ENCODE assay signal across 9 cellular contexts in the genomic region with DNA sequence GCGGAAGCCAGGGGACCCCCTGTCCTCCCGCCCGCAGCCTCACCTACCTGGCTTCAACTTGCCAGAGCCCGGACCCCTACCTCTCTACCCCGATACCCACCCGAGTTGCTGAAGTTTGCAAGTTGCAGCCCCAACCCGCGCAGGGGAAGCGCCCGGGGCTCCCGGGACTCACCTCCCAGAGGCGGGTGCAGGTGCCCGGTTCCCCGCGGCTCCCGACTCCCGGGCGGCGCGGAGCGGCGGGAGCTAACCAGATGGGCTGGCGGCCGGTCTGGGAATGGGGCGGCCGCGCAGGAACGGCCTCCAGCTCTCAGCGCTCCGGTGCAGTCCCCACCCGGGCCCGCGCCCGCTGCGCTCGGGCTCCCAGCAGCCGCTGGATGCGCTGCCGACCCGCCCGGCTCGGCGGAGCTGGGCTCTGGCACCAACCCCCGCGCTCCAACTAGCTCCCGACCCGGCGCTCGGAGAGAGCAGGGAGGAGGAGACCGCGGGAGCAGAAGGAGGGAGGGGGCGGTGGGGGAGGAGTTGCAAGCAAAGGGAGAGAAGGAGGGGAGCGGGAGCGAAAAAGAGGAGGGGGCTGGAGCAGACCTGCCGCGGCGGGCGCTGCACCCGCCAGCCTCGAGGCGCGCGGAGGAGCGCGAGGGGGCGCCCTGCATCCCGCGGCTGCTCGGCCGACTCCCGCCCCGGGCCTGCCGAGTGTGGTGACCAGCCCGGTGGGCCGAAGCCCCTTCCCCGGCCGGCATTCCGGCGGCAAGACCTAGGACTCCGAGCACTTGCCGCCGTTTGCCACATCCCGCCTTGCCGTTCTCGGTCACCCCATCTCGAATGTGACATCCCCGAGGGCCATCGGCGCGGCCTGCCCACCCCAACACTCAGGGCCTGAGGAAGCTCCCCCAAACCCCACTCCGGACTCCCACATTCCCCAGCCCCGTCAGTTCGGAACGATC. TPM values are rescaled to one million over a fixed set of nuclear protein-coding genes. Genes with fewer than 3 reads are reported as not detected.
A peak's percentile ranks its signal among the peaks of the same experiment; 100 is the strongest.
DNase-seq lines count a peak whose midpoint lies in the region; ATAC-seq lines count a peak whose summit lies in the region.
"Had no signal": no experiment of that assay in that cellular context is flagged by ENCODE, and none has a peak within 500 bp of the region (broad histone marks: within the 10 kb centered on the region; RNA-seq: fewer than 3 reads in every experiment).

A gene with protein sequence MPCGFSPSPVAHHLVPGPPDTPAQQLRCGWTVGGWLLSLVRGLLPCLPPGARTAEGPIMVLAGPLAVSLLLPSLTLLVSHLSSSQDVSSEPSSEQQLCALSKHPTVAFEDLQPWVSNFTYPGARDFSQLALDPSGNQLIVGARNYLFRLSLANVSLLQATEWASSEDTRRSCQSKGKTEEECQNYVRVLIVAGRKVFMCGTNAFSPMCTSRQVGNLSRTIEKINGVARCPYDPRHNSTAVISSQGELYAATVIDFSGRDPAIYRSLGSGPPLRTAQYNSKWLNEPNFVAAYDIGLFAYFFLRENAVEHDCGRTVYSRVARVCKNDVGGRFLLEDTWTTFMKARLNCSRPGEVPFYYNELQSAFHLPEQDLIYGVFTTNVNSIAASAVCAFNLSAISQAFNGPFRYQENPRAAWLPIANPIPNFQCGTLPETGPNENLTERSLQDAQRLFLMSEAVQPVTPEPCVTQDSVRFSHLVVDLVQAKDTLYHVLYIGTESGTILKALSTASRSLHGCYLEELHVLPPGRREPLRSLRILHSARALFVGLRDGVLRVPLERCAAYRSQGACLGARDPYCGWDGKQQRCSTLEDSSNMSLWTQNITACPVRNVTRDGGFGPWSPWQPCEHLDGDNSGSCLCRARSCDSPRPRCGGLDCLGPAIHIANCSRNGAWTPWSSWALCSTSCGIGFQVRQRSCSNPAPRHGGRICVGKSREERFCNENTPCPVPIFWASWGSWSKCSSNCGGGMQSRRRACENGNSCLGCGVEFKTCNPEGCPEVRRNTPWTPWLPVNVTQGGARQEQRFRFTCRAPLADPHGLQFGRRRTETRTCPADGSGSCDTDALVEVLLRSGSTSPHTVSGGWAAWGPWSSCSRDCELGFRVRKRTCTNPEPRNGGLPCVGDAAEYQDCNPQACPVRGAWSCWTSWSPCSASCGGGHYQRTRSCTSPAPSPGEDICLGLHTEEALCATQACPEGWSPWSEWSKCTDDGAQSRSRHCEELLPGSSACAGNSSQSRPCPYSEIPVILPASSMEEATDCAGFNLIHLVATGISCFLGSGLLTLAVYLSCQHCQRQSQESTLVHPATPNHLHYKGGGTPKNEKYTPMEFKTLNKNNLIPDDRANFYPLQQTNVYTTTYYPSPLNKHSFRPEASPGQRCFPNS (minus strand): TSS at position 472 of the 941 bp plus-strand sequence. CDS start 66,500 bp downstream, outside the sequence.

- H3K9me3 ChIP-seq in adipocyte (ENCODE audit: control insufficient read depth, low read length), result peaks cover 13% of the 10 kb centered on the region
- H3K9me3 ChIP-seq in right cardiac atrium (ENCODE audit: control insufficient read depth, low read length), result no peaks in the 10 kb centered on the region

- H3K9ac ChIP-seq in adipocyte (ENCODE audit: low read length), result peak within 1 kb of the TSS; percentile 49
- H3K9ac ChIP-seq in rectal smooth muscle tissue (ENCODE audit: low read length), result peak within 1 kb of the TSS; percentile 11

- peak within 1 kb of the TSS; percentile 76 for H3K4me3 ChIP-seq in adipocyte (ENCODE audit: low read length)
- peak within 1 kb of the TSS; percentile 74 for H3K4me3 ChIP-seq in right cardiac atrium (ENCODE audit: low read length)
- peak within 1 kb of the TSS; percentile 70 for H3K4me3 ChIP-seq in rectal smooth muscle tissue (ENCODE audit: low read length)

- under 1% methylated on average over 94 of the region's 94 CpGs for WGBS in right cardiac atrium

- H3K27ac ChIP-seq in right cardiac atrium (ENCODE audit: low read length) (no peak within 1 kb of the TSS), rectal smooth muscle tissue (ENCODE audit: low read depth, low read length) (no peak within 1 kb of the TSS)
- H3K27ac ChIP-seq: epithelial cell of prostate had no signal

- peak; percentile 17 to 32 for ATAC-seq in activated CD4-positive, CD25-positive, alpha-beta regulatory T cell treated with anti-CD3 and anti-CD28 coated beads, Interleukin-2, amount 50 U/mL, for 24 hours
- ATAC-seq in right cardiac atrium (peak; percentile 69 to 73), HG03196 (IDR thresholded peaks at IDR 0.05; ENCODE audit: unreplicated experiment) (no peak)

- H3K36me3 ChIP-seq in adipocyte (ENCODE audit: control insufficient read depth, insufficient read depth, low read length, severe bottlenecking) (no peaks in the 10 kb centered on the region), rectal smooth muscle tissue (ENCODE audit: control insufficient read depth, insufficient read depth, low read length) (no peaks in the 10 kb centered on the region)

- intact Hi-C loops in right cardiac atrium (cut with DNase I), result loop anchor here (2.0 to 5.0 kb wide), 2 partner anchors 85 kb away; no protein-coding TSS in a partner anchor

- H3K4me1 ChIP-seq in adipocyte (ENCODE audit: control insufficient read depth, insufficient read depth, low read length) (peaks cover 15% of the 10 kb centered on the region), right cardiac atrium (ENCODE audit: control insufficient read depth, insufficient read depth, low read length) (peaks cover 2% of the 10 kb centered on the region), rectal smooth muscle tissue (ENCODE audit: control insufficient read depth, insufficient read depth, low read length) (peaks cover 16% of the 10 kb centered on the region)

- H3K27me3 ChIP-seq in adipocyte (replicated peaks; ENCODE audit: control insufficient read depth, insufficient read depth, low read length) (peaks cover 82% of the 10 kb centered on the region), right cardiac atrium (ENCODE audit: control insufficient read depth, insufficient read depth) (no peaks in the 10 kb centered on the region), rectal smooth muscle tissue (ENCODE audit: control insufficient read depth, insufficient read depth, low read length) (peaks cover 34% of the 10 kb centered on the region)

- DNase-seq in activated CD4-positive, CD25-positive, alpha-beta regulatory T cell (lab: John Stamatoyannopoulos, UW), result no peak
- DNase-seq in NCI-H2171 (lab: John Stamatoyannopoulos, UW) (peak; percentile 79), adipocyte (ENCODE audit: low read depth) (peak; percentile 57), right cardiac atrium (peak; percentile 36 to 77 (median 70)), NCI-H446 treated with DMSO at 0.1 percent for 48 hours (lab: John Stamatoyannopoulos, UW) (no peak)

RNA-seq across cellular contexts. Expression of the gene that starts here (rescaled TPM):
- total RNA-seq in right cardiac atrium, result 1 to 10 TPM in 3 of 4 donors, under 1 TPM in 1; 0.72 to 4.9 (median 3.1) TPM
- polyA plus RNA-seq in right cardiac atrium, result 3.3 TPM

Comparison
In these comparisons a context has a peak if more than half of its experiments do, and no peak if none do; other contexts are left out.
1. DNase-seq: peak in NCI-H2171 (single experiment), adipocyte (single experiment) and right cardiac atrium (3 of 3); none in activated CD4-positive, CD25-positive, alpha-beta regulatory T cell (0 of 4) and NCI-H446 treated with DMSO at 0.1 percent for 48 hours (single experiment).
2. Peak in every context shown above with its lines, with median percentiles within 50 percentile points of each other: H3K4me3 ChIP-seq.